In genomic region chr2:70463997-70464396, GRCh38 we compare ENCODE assay signal across 28 cellular contexts.
"Had no signal": no experiment of that assay in that cellular context is flagged by ENCODE, and none has a peak within 500 bp of the region (broad histone marks: within the 10 kb centered on the region; RNA-seq: fewer than 3 reads in every experiment).

No MANE protein-coding gene starts in this region.

- H3K27me3 ChIP-seq: MG63 had no signal

- DNase-seq: activated CD4-positive, alpha-beta memory T cell treated with anti-CD3 and anti-CD28 coated beads for 36 hours; activated CD4-positive, alpha-beta T cell treated with anti-CD3 and anti-CD28 coated beads, Interleukin-2, amount 10 ng/mL, durations not matched to agents 7 days and 5 days; activated CD4-positive, CD25-positive, alpha-beta regulatory T cell; activated gamma-delta T cell treated with Interleukin-2 at 50 U/mL for 16 hours; activated naive CD4-positive, alpha-beta T cell treated with anti-CD3 and anti-CD28 coated beads, Interleukin-2, amount 10 ng/mL, durations not matched to agents 7 days and 5 days; activated naive CD8-positive, alpha-beta T cell treated with anti-CD3 and anti-CD28 coated beads, Interleukin-2, amount 10 ng/mL, durations not matched to agents 7 days and 5 days; activated T-cell treated with anti-CD3 and anti-CD28 coated beads, Interleukin-2, amount 50 U/mL, for 72 hours; aorta; central memory CD4-positive, alpha-beta T cell; MG63; NCI-H1105 treated with DMSO at 0.1 percent for 48 hours; NCI-H1436 treated with DMSO at 0.1 percent for 48 hours; NCI-H187 treated with DMSO at 0.1 percent for 48 hours; NCI-H2171 treated with DMSO at 0.1 percent for 48 hours; NCI-H226; NCI-H526; NCI-H774; NK-92 treated with Interleukin-12 subunit alpha and Interleukin-12 subunit beta, amount 100 ng/mL, for 24 hours; OCI-M1; RPMI8226; T-cell; T-helper 2 cell; T1000 had no signal

- FAIRE-seq: bronchial epithelial cell, TTC549 had no signal

- H3K4me3 ChIP-seq: MG63, SK-N-MC had no signal

- H3K27ac ChIP-seq: SK-N-MC had no signal

- H3K9me3 ChIP-seq: MG63 had no signal

- ATAC-seq: activated T-cell treated with anti-CD3 and anti-CD28 coated beads, Interleukin-2, amount 50 U/mL, for 72 hours; Panc1; Right ventricle myocardium inferior; T-cell had no signal

- H3K36me3 ChIP-seq: MG63 had no signal
